Comparison of ENCODE assay signal across 1 cellular context in the genomic region with DNA sequence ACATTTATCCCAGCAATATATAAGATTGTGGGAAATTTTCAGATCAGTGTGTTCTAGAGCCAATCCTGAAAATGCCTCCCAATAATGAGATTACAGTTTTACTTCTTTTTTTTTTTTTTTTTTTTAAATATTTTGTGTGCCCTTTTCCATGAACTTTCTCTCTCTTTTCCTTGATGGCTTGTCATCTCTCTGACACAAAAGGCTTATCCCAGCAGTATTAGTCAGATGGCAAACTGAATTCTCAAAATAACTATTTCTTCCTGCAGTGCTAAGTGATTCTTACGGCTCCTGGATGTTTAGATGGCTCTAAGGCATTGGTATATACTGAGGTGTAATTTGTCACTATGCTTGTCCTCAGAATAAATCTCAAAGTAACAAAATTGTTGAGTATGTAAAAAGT.
TF ChIP-seq lines count a peak whose summit lies in the region.

No MANE protein-coding gene starts in this region.

TF ChIP-seq in HCT116, 20 proteins besides CTCF, POLR2A, EP300 and RAD21 (continued from another document):
- TF ChIP-seq ELF1 (IDR thresholded peaks at IDR 0.05; ENCODE audit: borderline replicate concordance, low read depth) (no peak), POLR2AphosphoS5 (IDR thresholded peaks at IDR 0.05; ENCODE audit: low read depth, low read length) (no peak), CEBPB (IDR thresholded peaks at IDR 0.05; ENCODE audit: low read depth) (no peak), TCF7L2 (IDR thresholded peaks at IDR 0.05; ENCODE audit: borderline replicate concordance, extremely low read depth, insufficient read depth, insufficient read length) (no peak), EGR1 (IDR thresholded peaks at IDR 0.05; ENCODE audit: low read depth) (no peak), EZH2phosphoT487 (IDR thresholded peaks at IDR 0.05; ENCODE audit: borderline replicate concordance) (no peak), SIN3A (IDR thresholded peaks at IDR 0.05; ENCODE audit: low read depth) (no peak), SRF (IDR thresholded peaks at IDR 0.05; ENCODE audit: low read depth) (no peak), JUND (IDR thresholded peaks at IDR 0.05) (no peak), SP1 (IDR thresholded peaks at IDR 0.05; ENCODE audit: low read depth) (no peak)
- TF ChIP-seq, protein P1, sequence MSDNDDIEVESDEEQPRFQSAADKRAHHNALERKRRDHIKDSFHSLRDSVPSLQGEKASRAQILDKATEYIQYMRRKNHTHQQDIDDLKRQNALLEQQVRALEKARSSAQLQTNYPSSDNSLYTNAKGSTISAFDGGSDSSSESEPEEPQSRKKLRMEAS (IDR thresholded peaks at IDR 0.05) = no peak
- TF ChIP-seq, protein P2, sequence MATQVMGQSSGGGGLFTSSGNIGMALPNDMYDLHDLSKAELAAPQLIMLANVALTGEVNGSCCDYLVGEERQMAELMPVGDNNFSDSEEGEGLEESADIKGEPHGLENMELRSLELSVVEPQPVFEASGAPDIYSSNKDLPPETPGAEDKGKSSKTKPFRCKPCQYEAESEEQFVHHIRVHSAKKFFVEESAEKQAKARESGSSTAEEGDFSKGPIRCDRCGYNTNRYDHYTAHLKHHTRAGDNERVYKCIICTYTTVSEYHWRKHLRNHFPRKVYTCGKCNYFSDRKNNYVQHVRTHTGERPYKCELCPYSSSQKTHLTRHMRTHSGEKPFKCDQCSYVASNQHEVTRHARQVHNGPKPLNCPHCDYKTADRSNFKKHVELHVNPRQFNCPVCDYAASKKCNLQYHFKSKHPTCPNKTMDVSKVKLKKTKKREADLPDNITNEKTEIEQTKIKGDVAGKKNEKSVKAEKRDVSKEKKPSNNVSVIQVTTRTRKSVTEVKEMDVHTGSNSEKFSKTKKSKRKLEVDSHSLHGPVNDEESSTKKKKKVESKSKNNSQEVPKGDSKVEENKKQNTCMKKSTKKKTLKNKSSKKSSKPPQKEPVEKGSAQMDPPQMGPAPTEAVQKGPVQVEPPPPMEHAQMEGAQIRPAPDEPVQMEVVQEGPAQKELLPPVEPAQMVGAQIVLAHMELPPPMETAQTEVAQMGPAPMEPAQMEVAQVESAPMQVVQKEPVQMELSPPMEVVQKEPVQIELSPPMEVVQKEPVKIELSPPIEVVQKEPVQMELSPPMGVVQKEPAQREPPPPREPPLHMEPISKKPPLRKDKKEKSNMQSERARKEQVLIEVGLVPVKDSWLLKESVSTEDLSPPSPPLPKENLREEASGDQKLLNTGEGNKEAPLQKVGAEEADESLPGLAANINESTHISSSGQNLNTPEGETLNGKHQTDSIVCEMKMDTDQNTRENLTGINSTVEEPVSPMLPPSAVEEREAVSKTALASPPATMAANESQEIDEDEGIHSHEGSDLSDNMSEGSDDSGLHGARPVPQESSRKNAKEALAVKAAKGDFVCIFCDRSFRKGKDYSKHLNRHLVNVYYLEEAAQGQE (IDR thresholded peaks at IDR 0.05; ENCODE audit: low read depth) = no peak
